ENCODE assay signal across 8 cellular contexts in the genomic region with DNA sequence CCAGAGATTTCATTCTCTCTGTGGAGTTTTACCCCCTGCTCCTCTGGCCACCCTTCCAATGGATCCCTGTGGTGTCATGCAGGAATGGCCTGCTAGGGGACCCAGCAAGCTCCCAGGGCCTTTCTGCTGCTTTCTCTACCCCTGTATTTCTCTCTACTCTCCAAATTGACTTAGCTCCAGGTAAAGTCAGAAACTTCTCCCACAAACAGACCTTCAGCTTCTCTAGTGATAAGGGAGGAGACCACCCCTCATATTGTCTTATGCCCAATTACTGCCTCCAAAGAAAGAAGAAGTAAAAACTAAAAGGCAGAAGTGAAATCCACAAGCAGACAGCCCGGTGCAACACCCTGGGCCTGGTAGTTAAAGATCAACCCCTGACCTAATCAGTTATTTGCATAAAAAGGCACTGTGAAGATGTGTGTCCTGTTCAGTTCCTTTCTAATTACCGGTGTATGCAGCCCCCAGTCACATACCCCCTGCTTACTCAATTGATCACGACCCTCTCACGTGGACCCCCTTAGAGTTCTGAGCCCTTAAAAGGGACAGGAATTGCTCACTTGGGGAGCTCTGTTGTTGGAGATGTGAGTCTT.
DNase-seq lines count a peak whose midpoint lies in the region; ATAC-seq and TF ChIP-seq lines count a peak whose summit lies in the region.
"Not testable (repeated sequence)": the region's sequence is repeated elsewhere in the genome, so short reads cannot be mapped to it uniquely, and the experiment has no call there.

No MANE protein-coding gene starts in this region.

- peak overlapping the region; percentile 84 to 94 (median 88) for H3K4me3 Mint-ChIP-seq in IgD-negative memory B cell

- TF ChIP-seq POLR2A in spleen (IDR thresholded peaks at IDR 0.05) = not testable (repeated sequence)

- H3K4me1 ChIP-seq in spleen = peaks cover 0 to 50% (median 14%) of the 10 kb centered on the region in 6 donors

- not testable (repeated sequence) for H4K20me1 ChIP-seq in SU-DHL-6 (ENCODE audit: low read depth, low read length)

- H3K36me3 Mint-ChIP-seq in IgD-negative memory B cell = peaks cover 12% of the 10 kb centered on the region

- intact Hi-C loops in spleen (cut with DNase I; ENCODE audit: low total_unique reads) = not testable (repeated sequence)

- H3K4me2 ChIP-seq in SU-DHL-6 (ENCODE audit: low read depth, low read length, poor library complexity, severe bottlenecking) = peak overlapping the region; percentile 47

- not testable (repeated sequence) for H3K9me3 Mint-ChIP-seq in IgD-negative memory B cell

- peaks cover 70 to 90% (median 78%) of the 10 kb centered on the region in 3 donors for H3K4me1 Mint-ChIP-seq in IgD-negative memory B cell

- H3K27ac ChIP-seq in SU-DHL-6 (ENCODE audit: low read depth, low read length) (peak overlapping the region; percentile 78), spleen (peak overlapping the region; percentile 8 to 89 (median 78))

- ATAC-seq in GM18909 (IDR thresholded peaks at IDR 0.05; ENCODE audit: poor library complexity, unreplicated experiment) (peak; percentile 79), GM21381 (IDR thresholded peaks at IDR 0.05; ENCODE audit: unreplicated experiment) (peak; percentile 63), HG02678 (IDR thresholded peaks at IDR 0.05; ENCODE audit: unreplicated experiment) (peak; percentile 74), HG03108 (IDR thresholded peaks at IDR 0.05; ENCODE audit: unreplicated experiment) (peak; percentile 59)

- TF ChIP-seq CTCF in GM12875 (IDR thresholded peaks at IDR 0.05; ENCODE audit: borderline replicate concordance, insufficient read depth, low read depth, low read length); SU-DHL-6 (IDR thresholded peaks at IDR 0.05; ENCODE audit: insufficient read depth, low read length, poor library complexity, severe bottlenecking); spleen (IDR thresholded peaks at IDR 0.05 in 8 of 11, conservative IDR thresholded peaks at IDR 0.05 in 3 of 11): not testable (repeated sequence)

- not testable (repeated sequence) for H3F3A ChIP-seq in SU-DHL-6 (ENCODE audit: insufficient read depth)

- H2AFZ ChIP-seq in SU-DHL-6 (ENCODE audit: low read depth, low read length, severe bottlenecking) = not testable (repeated sequence)

- WGBS in spleen, 5 donors = 51 to 77% (median 61%) methylated on average over 4 of the region's 4 CpGs

- peak overlapping the region; percentile 14; the same call in 1 of the 2 replicates for H3K9ac ChIP-seq in SU-DHL-6 (ENCODE audit: low read length)

- not testable (repeated sequence) for H3K9me2 ChIP-seq in SU-DHL-6 (replicated peaks; ENCODE audit: insufficient read depth, low read length)

- peak overlapping the region; percentile 11 for H3K4me3 ChIP-seq in GM12875 (ENCODE audit: low read depth, low read length)
- H3K4me3 ChIP-seq in SU-DHL-6 (ENCODE audit: insufficient read depth, low read length, poor library complexity, severe bottlenecking) = not testable (repeated sequence)
- peak overlapping the region in 4 of 8 donors; percentile 10 to 59 (median 16) for H3K4me3 ChIP-seq in spleen

- H3K79me2 ChIP-seq in SU-DHL-6 (ENCODE audit: insufficient read depth, low read length) = not testable (repeated sequence)

- peak overlapping the region; percentile 89 to 94 (median 92) for H3K27ac Mint-ChIP-seq in IgD-negative memory B cell

- H3K36me3 ChIP-seq in SU-DHL-6 (ENCODE audit: low read length); spleen: not testable (repeated sequence)

- not testable (repeated sequence) for H3K27me3 ChIP-seq in SU-DHL-6 (ENCODE audit: low read length); spleen (replicated peaks in 1 of 7)

- not testable (repeated sequence) for H3K9me3 ChIP-seq in SU-DHL-6 (ENCODE audit: insufficient read depth, low read length); spleen

- H3K27me3 Mint-ChIP-seq in IgD-negative memory B cell = not testable (repeated sequence)

- peak; percentile 74 for DNase-seq in spleen
